In the genomic region with DNA sequence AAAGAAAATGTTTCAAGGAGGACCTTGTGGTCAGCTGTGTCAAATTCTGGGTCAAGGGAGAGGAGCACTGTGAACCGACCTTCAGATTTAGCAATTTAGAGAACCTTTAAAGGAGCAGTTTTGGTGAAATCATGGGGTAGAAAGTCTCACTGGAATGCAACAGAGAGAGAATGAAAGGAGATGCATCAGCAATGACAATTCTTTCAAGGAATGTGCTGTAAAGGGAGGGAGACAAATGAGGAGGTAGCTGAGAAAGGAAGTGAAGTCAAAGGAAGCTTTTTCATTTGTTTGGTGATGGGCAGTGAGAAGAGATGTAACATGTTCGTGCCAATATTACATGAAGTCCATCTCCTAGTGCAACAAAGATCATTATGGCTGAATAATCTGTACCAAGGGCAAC, we compare ENCODE assay signal across 1 cellular context.
TF ChIP-seq lines count a peak whose summit lies in the region.

No MANE protein-coding gene starts in this region.

TF ChIP-seq in WTC11, 78 proteins besides CTCF, POLR2A, EP300 and RAD21 (continued from another document):
- TF ChIP-seq, protein P1, sequence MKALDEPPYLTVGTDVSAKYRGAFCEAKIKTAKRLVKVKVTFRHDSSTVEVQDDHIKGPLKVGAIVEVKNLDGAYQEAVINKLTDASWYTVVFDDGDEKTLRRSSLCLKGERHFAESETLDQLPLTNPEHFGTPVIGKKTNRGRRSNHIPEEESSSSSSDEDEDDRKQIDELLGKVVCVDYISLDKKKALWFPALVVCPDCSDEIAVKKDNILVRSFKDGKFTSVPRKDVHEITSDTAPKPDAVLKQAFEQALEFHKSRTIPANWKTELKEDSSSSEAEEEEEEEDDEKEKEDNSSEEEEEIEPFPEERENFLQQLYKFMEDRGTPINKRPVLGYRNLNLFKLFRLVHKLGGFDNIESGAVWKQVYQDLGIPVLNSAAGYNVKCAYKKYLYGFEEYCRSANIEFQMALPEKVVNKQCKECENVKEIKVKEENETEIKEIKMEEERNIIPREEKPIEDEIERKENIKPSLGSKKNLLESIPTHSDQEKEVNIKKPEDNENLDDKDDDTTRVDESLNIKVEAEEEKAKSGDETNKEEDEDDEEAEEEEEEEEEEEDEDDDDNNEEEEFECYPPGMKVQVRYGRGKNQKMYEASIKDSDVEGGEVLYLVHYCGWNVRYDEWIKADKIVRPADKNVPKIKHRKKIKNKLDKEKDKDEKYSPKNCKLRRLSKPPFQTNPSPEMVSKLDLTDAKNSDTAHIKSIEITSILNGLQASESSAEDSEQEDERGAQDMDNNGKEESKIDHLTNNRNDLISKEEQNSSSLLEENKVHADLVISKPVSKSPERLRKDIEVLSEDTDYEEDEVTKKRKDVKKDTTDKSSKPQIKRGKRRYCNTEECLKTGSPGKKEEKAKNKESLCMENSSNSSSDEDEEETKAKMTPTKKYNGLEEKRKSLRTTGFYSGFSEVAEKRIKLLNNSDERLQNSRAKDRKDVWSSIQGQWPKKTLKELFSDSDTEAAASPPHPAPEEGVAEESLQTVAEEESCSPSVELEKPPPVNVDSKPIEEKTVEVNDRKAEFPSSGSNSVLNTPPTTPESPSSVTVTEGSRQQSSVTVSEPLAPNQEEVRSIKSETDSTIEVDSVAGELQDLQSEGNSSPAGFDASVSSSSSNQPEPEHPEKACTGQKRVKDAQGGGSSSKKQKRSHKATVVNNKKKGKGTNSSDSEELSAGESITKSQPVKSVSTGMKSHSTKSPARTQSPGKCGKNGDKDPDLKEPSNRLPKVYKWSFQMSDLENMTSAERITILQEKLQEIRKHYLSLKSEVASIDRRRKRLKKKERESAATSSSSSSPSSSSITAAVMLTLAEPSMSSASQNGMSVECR (CRISPR knock-in tag; IDR thresholded peaks at IDR 0.05; ENCODE audit: borderline replicate concordance) = no peak
- no peak for TF ChIP-seq RORB (CRISPR knock-in tag; IDR thresholded peaks at IDR 0.05)
- TF ChIP-seq, protein P2, sequence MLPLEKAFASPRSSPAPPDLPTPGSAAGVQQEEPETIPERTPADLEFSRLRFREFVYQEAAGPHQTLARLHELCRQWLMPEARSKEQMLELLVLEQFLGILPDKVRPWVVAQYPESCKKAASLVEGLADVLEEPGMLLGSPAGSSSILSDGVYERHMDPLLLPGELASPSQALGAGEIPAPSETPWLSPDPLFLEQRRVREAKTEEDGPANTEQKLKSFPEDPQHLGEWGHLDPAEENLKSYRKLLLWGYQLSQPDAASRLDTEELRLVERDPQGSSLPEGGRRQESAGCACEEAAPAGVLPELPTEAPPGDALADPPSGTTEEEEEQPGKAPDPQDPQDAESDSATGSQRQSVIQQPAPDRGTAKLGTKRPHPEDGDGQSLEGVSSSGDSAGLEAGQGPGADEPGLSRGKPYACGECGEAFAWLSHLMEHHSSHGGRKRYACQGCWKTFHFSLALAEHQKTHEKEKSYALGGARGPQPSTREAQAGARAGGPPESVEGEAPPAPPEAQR (CRISPR knock-in tag; IDR thresholded peaks at IDR 0.05) = no peak
- TF ChIP-seq ATF1 (CRISPR knock-in tag; IDR thresholded peaks at IDR 0.05) = no peak
